ENCODE assay signal across 8 cellular contexts in the genomic region with DNA sequence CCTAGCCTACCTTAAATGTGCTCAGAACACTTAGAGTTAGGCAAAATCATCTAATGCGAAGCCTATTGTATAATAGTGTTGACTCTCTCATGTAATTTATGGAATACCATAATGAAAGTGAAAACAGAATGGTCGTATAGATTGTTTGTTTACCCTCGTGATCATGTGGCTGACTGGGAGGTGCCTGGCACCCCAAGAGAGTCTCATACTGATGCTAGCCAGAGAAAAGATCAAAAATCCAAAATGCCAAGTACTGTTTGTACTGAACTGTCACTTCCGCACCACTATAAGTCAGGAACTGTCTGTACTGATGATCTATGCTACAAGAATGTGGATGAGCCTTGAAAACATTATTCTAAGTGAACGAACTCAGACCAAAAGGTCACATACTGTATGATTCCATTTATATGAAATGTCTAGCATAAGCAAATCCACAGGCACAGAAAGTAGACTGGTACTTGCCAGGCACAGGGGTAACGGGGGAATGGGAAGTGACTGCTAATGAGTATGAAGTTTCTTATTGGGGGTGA. TPM values are rescaled to one million over a fixed set of nuclear protein-coding genes. Genes with fewer than 3 reads are reported as not detected.
DNase-seq lines count a peak whose midpoint lies in the region; FAIRE-seq and TF ChIP-seq lines count a peak whose summit lies in the region.

No MANE protein-coding gene starts in this region.

- DNase-seq in AG04450 (ENCODE audit: low read depth, low spot score) (peak; percentile 75), HTR-8/SVneo (ENCODE audit: insufficient read length, low spot score) (peak; percentile 95), brain pericyte (ENCODE audit: low read depth, low spot score) (peak; percentile 89), kidney tubule cell (ENCODE audit: low spot score) (peak; percentile 91), stromal cell of bone marrow (ENCODE audit: low read depth) (peak; percentile 79), RPMI8226 (no peak), mesenteric fat pad (ENCODE audit: low spot score) (no peak)
- DNase-seq in stimulated activated CD4-positive, alpha-beta T cell treated with anti-CD3 and anti-CD28 coated beads, Interleukin-4, amount 100 ng/mL, for 24 hours = no peak

- peak overlapping the region; percentile 34 for H3K4me3 ChIP-seq in AG04450 (ENCODE audit: low read depth, low read length)

- no peak for TF ChIP-seq CTCF in AG04450 (IDR thresholded peaks at IDR 0.05; ENCODE audit: low read depth, low read length)

- H3K27ac ChIP-seq in AG04450 (ENCODE audit: low read depth, low read length) = peak overlapping the region; percentile 75

- H3K9me3 ChIP-seq in AG04450 (ENCODE audit: control insufficient read depth, insufficient read depth, low read length) = peaks cover 6% of the 10 kb centered on the region; the same call in 1 of the 2 replicates

- peak; percentile 92 for FAIRE-seq in HTR-8/SVneo (lab: Jason Lieb, UNC)

- CTCF ChIA-PET in AG04450 (lab: Charles Lee) = interaction anchor here (0.6 to 1.2 kb wide), 3 partner anchors 12 to 50 kb away, joined by 3 to 7 read pairs (median 4); no protein-coding TSS in a partner anchor

- H3K27me3 ChIP-seq in AG04450 (ENCODE audit: control insufficient read depth, insufficient read depth, low read length) = no peaks in the 10 kb centered on the region

- POLR2A ChIA-PET in AG04450 (lab: Yijun Ruan, JAX) = interaction anchor here (0.7 to 2.1 kb wide), 6 partner anchors 17 to 138 kb away, joined by 3 to 8 read pairs (median 5); a partner anchor contains a TSS

RNA-seq across cellular contexts. Expression of a gene that starts 22.4 kb away (rescaled TPM):
- 20.3 and 23.1 TPM in 2 replicates for polyA plus RNA-seq in AG04450 (2011; rRNA removed)
- 30.3 and 30.6 TPM in 2 replicates for polyA minus RNA-seq in AG04450 (2011; rRNA and poly(A)+ RNA removed)
- total RNA-seq in mesenteric fat pad = 23.1 TPM

Comparison
In these comparisons a context has a peak if more than half of its experiments do, and no peak if none do; other contexts are left out.
1. DNase-seq: peak in AG04450 (single experiment), HTR-8/SVneo (single experiment), brain pericyte (single experiment), kidney tubule cell (single experiment) and stromal cell of bone marrow (single experiment); none in RPMI8226 (single experiment), mesenteric fat pad (single experiment) and stimulated activated CD4-positive, alpha-beta T cell treated with anti-CD3 and anti-CD28 coated beads, Interleukin-4, amount 100 ng/mL, for 24 hours (single experiment).